In genomic region chr18:7020995-7021777, GRCh38 we compare ENCODE assay signal across 17 cellular contexts.
"Had no signal": no experiment of that assay in that cellular context is flagged by ENCODE, and none has a peak within 500 bp of the region (broad histone marks: within the 10 kb centered on the region; RNA-seq: fewer than 3 reads in every experiment).

No MANE protein-coding gene starts in this region.

- H3K27me3 ChIP-seq: adrenal gland, foreskin keratinocyte, heart left ventricle, pancreas, thyroid gland, vagina had no signal

- H3K9me3 Mint-ChIP-seq: activated T-helper 1 cell treated with anti-CD3 and anti-CD28 coated beads, Interleukin-12 subunit alpha, Interleukin-12 subunit beta, Interleukin-2, Interleukin-4 antibody, amounts not matched to agents 30 ng/mL and 10 ng/mL and 1 ng/mL, durations not matched to agents 14 hours and 24 hours and 36 hours had no signal

- H3K4me1 Mint-ChIP-seq: central memory CD8-positive, alpha-beta T cell; T-cell had no signal

- H3K27ac ChIP-seq: adrenal gland, foreskin keratinocyte, heart left ventricle, thyroid gland, vagina, VCaP had no signal

- H3K9me3 ChIP-seq: adrenal gland, heart left ventricle, pancreas, thyroid gland, vagina had no signal

- H3K4me3 Mint-ChIP-seq: activated CD8-positive, alpha-beta T cell treated with anti-CD3 and anti-CD28 coated beads, Interleukin-2, amount 10 ng/mL, durations not matched to agents 7 days and 5 days; activated T-helper 1 cell treated with anti-CD3 and anti-CD28 coated beads, Interleukin-12 subunit alpha, Interleukin-12 subunit beta, Interleukin-2, Interleukin-4 antibody, amounts not matched to agents 30 ng/mL and 10 ng/mL and 1 ng/mL, durations not matched to agents 14 hours and 24 hours and 36 hours; central memory CD8-positive, alpha-beta T cell; T-cell had no signal

- H3K4me3 ChIP-seq: adrenal gland, heart left ventricle, pancreas, thyroid gland, vagina had no signal

- H3K4me1 ChIP-seq: adrenal gland, foreskin keratinocyte, heart left ventricle, thyroid gland, vagina had no signal

- H3K27ac Mint-ChIP-seq: activated CD8-positive, alpha-beta T cell treated with anti-CD3 and anti-CD28 coated beads, Interleukin-2, amount 10 ng/mL, durations not matched to agents 7 days and 5 days; activated T-helper 1 cell treated with anti-CD3 and anti-CD28 coated beads, Interleukin-12 subunit alpha, Interleukin-12 subunit beta, Interleukin-2, Interleukin-4 antibody, amounts not matched to agents 30 ng/mL and 10 ng/mL and 1 ng/mL, durations not matched to agents 14 hours and 24 hours and 36 hours; T-cell had no signal

- H3K36me3 ChIP-seq: adrenal gland, heart left ventricle, pancreas, thyroid gland, vagina had no signal

- DNase-seq: activated CD4-positive, alpha-beta T cell treated with anti-CD3 and anti-CD28 coated beads for 4 hours; activated CD8-positive, alpha-beta T cell treated with anti-CD3 and anti-CD28 coated beads, Interleukin-2, amount 10 ng/mL, durations not matched to agents 7 days and 5 days; activated naive CD4-positive, alpha-beta T cell treated with Interleukin-2 at 50 U/mL for 16 hours; adrenal gland; dermis blood vessel endothelial cell; heart left ventricle; kidney glomerular epithelial cell; pancreas; stimulated activated CD4-positive, alpha-beta T cell treated with anti-CD3 and anti-CD28 coated beads, Interleukin-4, amount 100 ng/mL, for 1 hour; T-cell; T1000; thyroid gland had no signal

- H3K36me3 Mint-ChIP-seq: T-cell had no signal

- ATAC-seq: activated CD8-positive, alpha-beta T cell treated with anti-CD3 and anti-CD28 coated beads, Interleukin-2, amount 10 ng/mL, durations not matched to agents 7 days and 5 days; heart left ventricle; T-cell had no signal
